In genomic region chr13:49220035-49220855, GRCh38 we compare ENCODE assay signal across 10 cellular contexts. TPM values are rescaled to one million over a fixed set of nuclear protein-coding genes. Genes with fewer than 3 reads are reported as not detected.
A peak's percentile ranks its signal among the peaks of the same experiment; 100 is the strongest.
DNase-seq lines count a peak whose midpoint lies in the region; ATAC-seq and TF ChIP-seq lines count a peak whose summit lies in the region.
"Had no signal": no experiment of that assay in that cellular context is flagged by ENCODE, and none has a peak within 500 bp of the region (broad histone marks: within the 10 kb centered on the region; RNA-seq: fewer than 3 reads in every experiment).

Gene MLNR (plus strand): TSS chr13:49220338. CDS start chr13:49220338, 0 bp downstream.

- H3K27me3 ChIP-seq in MG63, result peaks cover 22% of the 10 kb centered on the region
- peaks cover 92% of the 10 kb centered on the region for H3K27me3 ChIP-seq in foreskin keratinocyte
- H3K27me3 ChIP-seq in osteoblast (ENCODE audit: insufficient read depth, low read length), result peaks cover 75% of the 10 kb centered on the region

- peaks cover 11% of the 10 kb centered on the region for H3K4me1 Mint-ChIP-seq in activated T-cell treated with anti-CD3 and anti-CD28 coated beads, Interleukin-2, amount 50 U/mL, for 72 hours (ENCODE audit: low read depth)

- H3K27ac ChIP-seq in foreskin keratinocyte, result no peak within 1 kb of the TSS
- no peak within 1 kb of the TSS for H3K27ac ChIP-seq in osteoblast (ENCODE audit: low read depth, low read length)
- H3K27ac ChIP-seq: HL-60 had no signal

- peak within 1 kb of the TSS; percentile 35 for H2AFZ ChIP-seq in osteoblast (ENCODE audit: low read length)

- peak within 1 kb of the TSS; percentile 21 for H3K4me3 ChIP-seq in MG63
- H3K4me3 ChIP-seq in osteoblast (ENCODE audit: insufficient read depth, low read length), result peak within 1 kb of the TSS; percentile 35

- ATAC-seq in activated T-cell treated with anti-CD3 and anti-CD28 coated beads, Interleukin-2, amount 50 U/mL, for 72 hours (replicated peaks in 1 of 2), result peak; percentile 78
- ATAC-seq in foreskin keratinocyte, result peak; percentile 69
- no peak for ATAC-seq in HG03521 (IDR thresholded peaks at IDR 0.05; ENCODE audit: unreplicated experiment)
- ATAC-seq in HG03045 (IDR thresholded peaks at IDR 0.05; ENCODE audit: unreplicated experiment), result no peak

- peaks cover 0 to 4% of the 10 kb centered on the region in 2 donors for H3K36me3 Mint-ChIP-seq in activated T-cell treated with anti-CD3 and anti-CD28 coated beads, Interleukin-2, amount 50 U/mL, for 72 hours (ENCODE audit: insufficient read depth in 2 of 2)

- H4K20me1 ChIP-seq in osteoblast (ENCODE audit: insufficient read depth, low read length), result no peaks in the 10 kb centered on the region

- peak within 1 kb of the TSS; percentile 53 for H3K27ac Mint-ChIP-seq in activated T-cell treated with anti-CD3 and anti-CD28 coated beads, Interleukin-2, amount 50 U/mL, for 72 hours

- H3K79me2 ChIP-seq in osteoblast (ENCODE audit: insufficient read depth, low read length), result no peaks in the 10 kb centered on the region

- TF ChIP-seq CTCF in foreskin keratinocyte (conservative IDR thresholded peaks at IDR 0.05) (no peak), osteoblast (IDR thresholded peaks at IDR 0.05; ENCODE audit: extremely low read depth, low read depth, low read length) (no peak)

- no peaks in the 10 kb centered on the region for H3K36me3 ChIP-seq in MG63
- H3K36me3 ChIP-seq in osteoblast (ENCODE audit: insufficient read depth, low read length), result no peaks in the 10 kb centered on the region

- 0 out of 2 replicates have a peak, but pooled peaks cover 2% of the 10 kb centered on the region for H3K9me3 ChIP-seq in MG63
- no peaks in the 10 kb centered on the region for H3K9me3 ChIP-seq in osteoblast (ENCODE audit: low read depth, low read length)

- H3K4me3 Mint-ChIP-seq in activated T-cell treated with anti-CD3 and anti-CD28 coated beads, Interleukin-2, amount 50 U/mL, for 72 hours, result peak within 1 kb of the TSS; percentile 81 to 87

- peaks cover 63% of the 10 kb centered on the region for H3K27me3 Mint-ChIP-seq in activated T-cell treated with anti-CD3 and anti-CD28 coated beads, Interleukin-2, amount 50 U/mL, for 72 hours (ENCODE audit: low read depth)

- H3K4me2 ChIP-seq in osteoblast (ENCODE audit: insufficient read depth, low read length), result peak within 1 kb of the TSS; percentile 60

- DNase-seq in D341Med (ENCODE audit: low spot score) (peak; percentile 91), MG63 (peak; percentile 42), foreskin keratinocyte (no peak), osteoblast (ENCODE audit: insufficient read length, low spot score, missing footprints) (peak; percentile 89), DMS114 treated with DMSO at 0.1 percent for 48 hours (lab: John Stamatoyannopoulos, UW; ENCODE audit: unreplicated experiment) (no peak)
- DNase-seq in activated T-cell treated with anti-CD3 and anti-CD28 coated beads, Interleukin-2, amount 50 U/mL, for 72 hours, result peak; percentile 62 to 67

- H3K4me1 ChIP-seq in foreskin keratinocyte (no peaks in the 10 kb centered on the region), osteoblast (ENCODE audit: insufficient read depth, low read length) (no peaks in the 10 kb centered on the region)

- H3K9me3 Mint-ChIP-seq in activated T-cell treated with anti-CD3 and anti-CD28 coated beads, Interleukin-2, amount 50 U/mL, for 72 hours, result no peaks in the 10 kb centered on the region

RNA-seq across cellular contexts. Expression of gene MLNR, which starts in this region (rescaled TPM):
- total RNA-seq in MG63 (2014; rRNA removed; shearing (Covaris generic); ENCODE audit: low replicate concordance), result not detected in 2 replicates
- under 1 TPM in 1 of 2 donors, not detected in 1; 0.19 TPM for total RNA-seq in activated T-cell treated with anti-CD3 and anti-CD28 coated beads, Interleukin-2, amount 50 U/mL, for 72 hours
- total RNA-seq in foreskin keratinocyte (not detected in 2 replicates), osteoblast (not detected in 2 replicates)
- polyA plus RNA-seq in foreskin keratinocyte, result not detected in 2 replicates
- total RNA-seq: pulmonary artery endothelial cell had no signal

Comparison
In these comparisons a context has a peak if more than half of its experiments do, and no peak if none do; other contexts are left out.
1. Peak in DNase-seq and H3K4me3 ChIP-seq in MG63; RNA of the gene not detected or under 1 TPM.
2. Peak in DNase-seq and ATAC-seq in activated T-cell treated with anti-CD3 and anti-CD28 coated beads, Interleukin-2, amount 50 U/mL, for 72 hours; RNA of the gene not detected or under 1 TPM.
3. Peak in ATAC-seq in foreskin keratinocyte; RNA of the gene not detected or under 1 TPM.
4. Peak in DNase-seq, H3K4me3 ChIP-seq and H3K4me2 ChIP-seq in osteoblast; RNA of the gene not detected or under 1 TPM.